8 cellular contexts compared by ENCODE assay signal in the genomic region with DNA sequence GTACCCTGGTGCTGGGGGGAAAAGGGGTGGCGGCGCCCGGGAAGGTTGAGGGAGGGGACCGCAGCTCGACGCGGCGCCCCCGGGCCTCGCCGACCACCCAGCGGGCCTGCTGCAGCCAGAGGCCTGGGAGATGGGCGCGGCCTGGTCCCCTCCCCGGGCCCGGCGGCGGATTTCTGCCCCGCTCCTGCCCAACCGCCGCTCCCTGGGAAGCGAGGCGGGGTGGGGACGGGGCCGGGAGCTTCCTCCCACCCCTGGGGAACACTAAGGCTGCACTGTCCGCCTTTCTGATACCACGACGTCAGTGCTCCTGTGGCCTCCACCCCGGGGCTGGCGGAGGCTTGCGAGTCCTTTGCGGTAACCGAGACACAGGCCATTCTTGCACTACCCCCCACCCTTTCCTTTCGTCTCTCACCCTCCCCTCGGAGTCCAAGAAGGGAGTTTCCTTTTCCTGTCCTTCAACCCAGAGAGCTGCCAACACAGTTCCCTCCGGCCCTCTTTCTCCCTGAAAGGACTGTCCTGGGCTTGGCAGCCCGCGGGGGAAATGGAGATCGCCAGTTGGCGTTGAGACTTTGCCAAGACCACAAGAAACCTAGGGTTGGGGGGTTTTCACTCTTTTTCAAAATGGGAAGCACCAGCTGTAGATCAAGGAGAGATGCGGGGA. TPM values are rescaled to one million over a fixed set of nuclear protein-coding genes. Genes with fewer than 3 reads are reported as not detected.
DNase-seq lines count a peak whose midpoint lies in the region; ATAC-seq and TF ChIP-seq lines count a peak whose summit lies in the region.

No MANE protein-coding gene starts in this region.

- H3K27me3 ChIP-seq in DND-41 (ENCODE audit: insufficient read depth, low read length, poor library complexity) (no peaks in the 10 kb centered on the region), vagina (no peaks in the 10 kb centered on the region)

- no peaks in the 10 kb centered on the region for H3K27me3 Mint-ChIP-seq in activated naive CD8-positive, alpha-beta T cell treated with anti-CD3 and anti-CD28 coated beads, Interleukin-2, amount 10 ng/mL, durations not matched to agents 7 days and 5 days

- H3K36me3 ChIP-seq in DND-41 (ENCODE audit: insufficient read depth, low read length) (peaks cover 2% of the 10 kb centered on the region), vagina (no peaks in the 10 kb centered on the region)

- H3K4me1 Mint-ChIP-seq in activated naive CD8-positive, alpha-beta T cell treated with anti-CD3 and anti-CD28 coated beads, Interleukin-2, amount 10 ng/mL, durations not matched to agents 7 days and 5 days = peaks cover 27% of the 10 kb centered on the region

- peak overlapping the region; percentile 42 to 70 for H3K4me3 ChIP-seq in DND-41 (ENCODE audit: low read depth in 1 of 2, low read length in 2 of 2)
- peak overlapping the region; percentile 77 to 93 for H3K4me3 ChIP-seq in vagina

- no peaks in the 10 kb centered on the region for H3K9me3 ChIP-seq in DND-41 (ENCODE audit: insufficient read depth, low read length, severe bottlenecking)
- H3K9me3 ChIP-seq in vagina = no peaks in the 10 kb centered on the region

- TF ChIP-seq CTCF in DND-41 (IDR thresholded peaks at IDR 0.05; ENCODE audit: borderline replicate concordance, extremely low read depth, low read length, poor library complexity, severe bottlenecking) (no peak), omental fat pad (IDR thresholded peaks at IDR 0.05) (no peak), vagina (IDR thresholded peaks at IDR 0.05) (no peak)

- peak overlapping the region; percentile 88 for H3K4me2 ChIP-seq in DND-41 (ENCODE audit: insufficient read depth, low read length)

- POLR2A ChIA-PET in activated naive CD8-positive, alpha-beta T cell treated with anti-CD3 and anti-CD28 coated beads, Interleukin-2, amount 10 ng/mL, durations not matched to agents 7 days and 5 days (lab: Charles Lee) = interaction anchor here (0.9 to 2.8 kb wide), 15 partner anchors 10 to 1429 kb away, joined by 3 to 32 read pairs (median 6); a partner anchor contains a TSS

- peaks cover 6% of the 10 kb centered on the region for H3K36me3 Mint-ChIP-seq in activated naive CD8-positive, alpha-beta T cell treated with anti-CD3 and anti-CD28 coated beads, Interleukin-2, amount 10 ng/mL, durations not matched to agents 7 days and 5 days

- peak; percentile 53 for DNase-seq in DND-41
- no peak for DNase-seq in activated naive CD8-positive, alpha-beta T cell treated with anti-CD3 and anti-CD28 coated beads, Interleukin-2, amount 10 ng/mL, durations not matched to agents 7 days and 5 days
- DNase-seq in Right ventricle myocardium inferior (ENCODE audit: missing footprints) = peak; percentile 82
- DNase-seq in omental fat pad (ENCODE audit: low spot score) = no peak
- DNase-seq in vagina (ENCODE audit: extremely low spot score in 2 of 2) = peak in 1 of 2 donors; percentile 87

- peak overlapping the region; percentile 98 for H2AFZ ChIP-seq in DND-41 (ENCODE audit: low read depth, low read length)

- intact Hi-C loops in Right ventricle myocardium inferior (cut with DNase I) (loop anchor here (1.0 to 10.0 kb wide), 3 partner anchors 36 to 310 kb away; a partner anchor contains a TSS), vagina (cut with DNase I) (loop anchor here (10.0 kb wide), 2 partner anchors 210 to 380 kb away; a partner anchor contains a TSS)

- no peaks in the 10 kb centered on the region for H3K9me3 Mint-ChIP-seq in activated naive CD8-positive, alpha-beta T cell treated with anti-CD3 and anti-CD28 coated beads, Interleukin-2, amount 10 ng/mL, durations not matched to agents 7 days and 5 days

- H3K9ac ChIP-seq in DND-41 (ENCODE audit: low read depth, low read length) = peak overlapping the region; percentile 87

- H3K27ac Mint-ChIP-seq in activated naive CD8-positive, alpha-beta T cell treated with anti-CD3 and anti-CD28 coated beads, Interleukin-2, amount 10 ng/mL, durations not matched to agents 7 days and 5 days = peak overlapping the region; percentile 97

- H3K79me2 ChIP-seq in DND-41 (ENCODE audit: insufficient read depth, low read length) = peaks cover 57% of the 10 kb centered on the region

- H4K20me1 ChIP-seq in DND-41 (ENCODE audit: insufficient read depth, low read length) = peaks cover 10% of the 10 kb centered on the region; the same call in 1 of the 2 replicates

- no peak for TF ChIP-seq POLR2A in vagina (IDR thresholded peaks at IDR 0.05)

- H3K27ac ChIP-seq in DND-41 (ENCODE audit: low read length) (peak overlapping the region; percentile 96), vagina (peak overlapping the region; percentile 96)

- H3K4me1 ChIP-seq in DND-41 (ENCODE audit: insufficient read depth, low read length) = peaks cover 39% of the 10 kb centered on the region
- H3K4me1 ChIP-seq in vagina = peaks cover 49% of the 10 kb centered on the region

- ATAC-seq in DND-41 (ENCODE audit: insufficient read depth, low read depth) (peak; percentile 34), GM19468 (IDR thresholded peaks at IDR 0.05; ENCODE audit: extremely low read depth, unreplicated experiment) (peak; percentile 4), HG03565 (IDR thresholded peaks at IDR 0.05; ENCODE audit: unreplicated experiment) (peak; percentile 18), Right ventricle myocardium inferior (peak; percentile 74), omental fat pad (ENCODE audit: low FRiP score) (peak; percentile 55)
- peak; percentile 13 for ATAC-seq in activated naive CD8-positive, alpha-beta T cell treated with anti-CD3 and anti-CD28 coated beads, Interleukin-2, amount 10 ng/mL, durations not matched to agents 7 days and 5 days (ENCODE audit: low read depth)

- peak overlapping the region; percentile 96 for H3K4me3 Mint-ChIP-seq in activated naive CD8-positive, alpha-beta T cell treated with anti-CD3 and anti-CD28 coated beads, Interleukin-2, amount 10 ng/mL, durations not matched to agents 7 days and 5 days

TF ChIP-seq in PFSK-1, 5 proteins besides CTCF, POLR2A, EP300 and RAD21:
- peak; percentile 24 for TF ChIP-seq FOXP2 (optimal IDR thresholded peaks at IDR 0.05; ENCODE audit: borderline replicate concordance, extremely low read depth, extremely low read length, insufficient read depth)
- TF ChIP-seq POLR2AphosphoS5 (IDR thresholded peaks at IDR 0.05; ENCODE audit: low read depth, low read length) = no peak
- TF ChIP-seq SIN3A (IDR thresholded peaks at IDR 0.05; ENCODE audit: borderline replicate concordance, insufficient read depth, low read length) = peak; percentile 16; the same call in 1 of the 2 replicates
- no peak for TF ChIP-seq TAF1 (IDR thresholded peaks at IDR 0.05; ENCODE audit: borderline replicate concordance, insufficient read depth, low read length)
- TF ChIP-seq, protein P1, sequence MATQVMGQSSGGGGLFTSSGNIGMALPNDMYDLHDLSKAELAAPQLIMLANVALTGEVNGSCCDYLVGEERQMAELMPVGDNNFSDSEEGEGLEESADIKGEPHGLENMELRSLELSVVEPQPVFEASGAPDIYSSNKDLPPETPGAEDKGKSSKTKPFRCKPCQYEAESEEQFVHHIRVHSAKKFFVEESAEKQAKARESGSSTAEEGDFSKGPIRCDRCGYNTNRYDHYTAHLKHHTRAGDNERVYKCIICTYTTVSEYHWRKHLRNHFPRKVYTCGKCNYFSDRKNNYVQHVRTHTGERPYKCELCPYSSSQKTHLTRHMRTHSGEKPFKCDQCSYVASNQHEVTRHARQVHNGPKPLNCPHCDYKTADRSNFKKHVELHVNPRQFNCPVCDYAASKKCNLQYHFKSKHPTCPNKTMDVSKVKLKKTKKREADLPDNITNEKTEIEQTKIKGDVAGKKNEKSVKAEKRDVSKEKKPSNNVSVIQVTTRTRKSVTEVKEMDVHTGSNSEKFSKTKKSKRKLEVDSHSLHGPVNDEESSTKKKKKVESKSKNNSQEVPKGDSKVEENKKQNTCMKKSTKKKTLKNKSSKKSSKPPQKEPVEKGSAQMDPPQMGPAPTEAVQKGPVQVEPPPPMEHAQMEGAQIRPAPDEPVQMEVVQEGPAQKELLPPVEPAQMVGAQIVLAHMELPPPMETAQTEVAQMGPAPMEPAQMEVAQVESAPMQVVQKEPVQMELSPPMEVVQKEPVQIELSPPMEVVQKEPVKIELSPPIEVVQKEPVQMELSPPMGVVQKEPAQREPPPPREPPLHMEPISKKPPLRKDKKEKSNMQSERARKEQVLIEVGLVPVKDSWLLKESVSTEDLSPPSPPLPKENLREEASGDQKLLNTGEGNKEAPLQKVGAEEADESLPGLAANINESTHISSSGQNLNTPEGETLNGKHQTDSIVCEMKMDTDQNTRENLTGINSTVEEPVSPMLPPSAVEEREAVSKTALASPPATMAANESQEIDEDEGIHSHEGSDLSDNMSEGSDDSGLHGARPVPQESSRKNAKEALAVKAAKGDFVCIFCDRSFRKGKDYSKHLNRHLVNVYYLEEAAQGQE (IDR thresholded peaks at IDR 0.05; ENCODE audit: insufficient read depth in 1 of 2, low read depth in 2 of 2, low read length in 2 of 2) = no peak

RNA-seq across cellular contexts. Expression of a gene that starts 0.7 kb away (rescaled TPM):
- 33.0 TPM for polyA plus RNA-seq in PFSK-1 (2012; ENCODE audit: insufficient read length, low read depth)
- total RNA-seq in activated naive CD8-positive, alpha-beta T cell treated with anti-CD3 and anti-CD28 coated beads, Interleukin-2, amount 10 ng/mL, durations not matched to agents 7 days and 5 days = 10 to 100 TPM; 62.4 to 71.0 TPM
- total RNA-seq in Right ventricle myocardium inferior (132 TPM), omental fat pad (100 to 1,000 TPM in 1 of 4 donors, 10 to 100 TPM in 3; 79.1 to 113 (median 93.6) TPM), vagina (53.8 TPM)

Comparison
In these comparisons a context has a peak if more than half of its experiments do, and no peak if none do; other contexts are left out.
1. ATAC-seq: peak in every context shown above with its lines; median percentile 74 in Right ventricle myocardium inferior; 55 in omental fat pad; 34 in DND-41; 18 in HG03565; 13 in activated naive CD8-positive, alpha-beta T cell treated with anti-CD3 and anti-CD28 coated beads, Interleukin-2, amount 10 ng/mL, durations not matched to agents 7 days and 5 days; 4 in GM19468.
2. DNase-seq: peak in DND-41 (single experiment) and Right ventricle myocardium inferior (single experiment); none in activated naive CD8-positive, alpha-beta T cell treated with anti-CD3 and anti-CD28 coated beads, Interleukin-2, amount 10 ng/mL, durations not matched to agents 7 days and 5 days (single experiment) and omental fat pad (single experiment).